Comparison of ENCODE assay signal across 8 cellular contexts in genomic region chr20:327041-327945, GRCh38. TPM values are rescaled to one million over a fixed set of nuclear protein-coding genes. Genes with fewer than 3 reads are reported as not detected.
DNase-seq lines count a peak whose midpoint lies in the region; ATAC-seq and TF ChIP-seq lines count a peak whose summit lies in the region.

No MANE protein-coding gene starts in this region.

- DNase-seq in GM06990 (ENCODE audit: extremely low read depth, insufficient read length) (peak; percentile 87), MG63 (peak; percentile 86), SHP77 (lab: John Stamatoyannopoulos, UW) (peak; percentile 86 to 89), fibroblast of villous mesenchyme (ENCODE audit: low read depth) (peak; percentile 96), stromal cell of bone marrow (ENCODE audit: low read depth) (peak; percentile 76)
- DNase-seq in activated naive CD4-positive, alpha-beta T cell (lab: John Stamatoyannopoulos, UW), result peak; percentile 41 to 79 (median 48)

- H3K27me3 Mint-ChIP-seq in nephron (ENCODE audit: low read depth), result no peaks in the 10 kb centered on the region

- H3K4me3 Mint-ChIP-seq in nephron, result peak overlapping the region; percentile 89 to 96 (median 95)

- no peak for ATAC-seq in HG02840 (IDR thresholded peaks at IDR 0.05; ENCODE audit: low FRiP score, unreplicated experiment)

- no peak for TF ChIP-seq CTCF in GM06990 (IDR thresholded peaks at IDR 0.05; ENCODE audit: insufficient read depth, low read length, poor library complexity, severe bottlenecking)
- no peak for TF ChIP-seq CTCF in fibroblast of villous mesenchyme (IDR thresholded peaks at IDR 0.05; ENCODE audit: insufficient read depth, low read depth, low read length)
- no peak for TF ChIP-seq CTCF in nephron (IDR thresholded peaks at IDR 0.05; ENCODE audit: unreplicated experiment in 3 of 3)

- H3K9me3 Mint-ChIP-seq in nephron, result no peaks in the 10 kb centered on the region

- peaks cover 25% of the 10 kb centered on the region for H3K36me3 Mint-ChIP-seq in nephron (ENCODE audit: low read depth)

- H3K4me3 ChIP-seq in GM06990 (replicated peaks; ENCODE audit: low read depth, low read length) (peak overlapping the region; percentile 65), MG63 (peak overlapping the region; percentile 70), fibroblast of villous mesenchyme (ENCODE audit: low read depth, low read length) (peak overlapping the region; percentile 83)

- peak overlapping the region; percentile 43 to 94 (median 85) for H3K27ac Mint-ChIP-seq in nephron

- no peaks in the 10 kb centered on the region for H3K27me3 ChIP-seq in GM06990 (replicated peaks; ENCODE audit: control insufficient read depth, insufficient read depth, low read length)
- no peaks in the 10 kb centered on the region for H3K27me3 ChIP-seq in MG63

- no peaks in the 10 kb centered on the region for H3K9me3 ChIP-seq in MG63

- H3K36me3 ChIP-seq in GM06990 (ENCODE audit: control insufficient read depth, insufficient read depth, low read length) (no peaks in the 10 kb centered on the region), MG63 (peaks cover 8% of the 10 kb centered on the region)

- peaks cover 39% of the 10 kb centered on the region for H3K4me1 Mint-ChIP-seq in nephron

RNA-seq across cellular contexts. Expression of gene SOX12, which starts 1.9 kb away (rescaled TPM):
- 2.1 and 3.1 TPM in 2 replicates for total RNA-seq in MG63 (2014; rRNA removed; shearing (Covaris generic); ENCODE audit: low replicate concordance)
- total RNA-seq in fibroblast of villous mesenchyme, result 6.0 and 6.8 TPM in 2 replicates

RNA-seq across cellular contexts. Expression of gene NRSN2, which starts 19.6 kb away (rescaled TPM):
- 1.8 and 24.3 TPM in 2 replicates for total RNA-seq in MG63 (2014; rRNA removed; shearing (Covaris generic); ENCODE audit: low replicate concordance)
- 53.5 and 73.1 TPM in 2 replicates for total RNA-seq in fibroblast of villous mesenchyme

RNA-seq across cellular contexts. Expression of gene ZCCHC3, which starts 29.9 kb away (rescaled TPM):
- 9.1 and 13.5 TPM in 2 replicates for total RNA-seq in MG63 (2014; rRNA removed; shearing (Covaris generic); ENCODE audit: low replicate concordance)
- total RNA-seq in fibroblast of villous mesenchyme, result 10.6 and 11.2 TPM in 2 replicates

RNA-seq across cellular contexts. Expression of gene C20orf96, which starts 36.7 kb away (rescaled TPM):
- total RNA-seq in MG63 (2014; rRNA removed; shearing (Covaris generic); ENCODE audit: low replicate concordance), result 1.6 TPM in 1 of 2 replicates, not detected in the other
- total RNA-seq in fibroblast of villous mesenchyme, result 1.3 and 1.9 TPM in 2 replicates

RNA-seq across cellular contexts. Expression of gene TRIB3, which starts 53.3 kb away (rescaled TPM):
- 15.0 and 33.3 TPM in 2 replicates for total RNA-seq in MG63 (2014; rRNA removed; shearing (Covaris generic); ENCODE audit: low replicate concordance)
- 36.7 and 100 TPM in 2 replicates for total RNA-seq in fibroblast of villous mesenchyme
